Comparison of ENCODE assay signal across 8 cellular contexts in the genomic region with DNA sequence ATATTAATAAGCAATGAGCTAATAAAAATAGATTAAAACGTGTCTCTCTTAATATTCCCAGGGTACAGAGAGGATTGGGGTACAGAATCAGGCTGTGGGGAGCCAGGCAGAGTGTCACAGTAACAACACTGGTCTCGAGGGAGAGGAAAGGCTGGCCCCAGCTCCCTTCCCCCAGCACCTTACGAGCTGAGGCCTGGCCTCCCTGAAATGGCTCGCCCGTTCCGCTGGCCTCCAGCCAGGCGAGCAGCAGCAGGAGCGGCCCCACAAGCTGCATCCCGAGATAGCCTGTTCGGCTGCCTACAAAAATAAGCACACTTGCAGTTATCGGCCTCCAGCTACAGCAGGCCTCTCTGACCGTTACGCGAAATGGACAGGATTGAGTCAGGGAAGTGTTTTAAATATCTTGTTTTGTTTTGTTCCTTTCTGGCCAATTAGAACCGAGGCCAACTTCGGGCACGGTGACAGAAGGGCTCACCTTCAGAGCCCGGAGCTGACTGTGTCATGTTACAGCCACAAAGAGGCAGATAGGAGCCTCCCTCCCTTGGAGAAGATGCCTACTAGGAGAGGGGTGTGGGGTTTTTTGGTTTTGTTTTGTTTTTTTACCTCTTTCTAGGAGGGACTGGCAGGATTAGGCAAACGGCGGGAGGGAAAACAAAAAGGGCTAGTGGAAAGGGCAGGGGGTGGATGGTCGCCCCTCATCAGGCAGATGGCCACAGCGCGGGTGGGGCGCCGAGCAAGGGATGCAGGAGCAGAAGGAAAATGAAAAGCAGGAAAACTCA. TPM values are rescaled to one million over a fixed set of nuclear protein-coding genes. Genes with fewer than 3 reads are reported as not detected.
DNase-seq lines count a peak whose midpoint lies in the region; ATAC-seq and TF ChIP-seq lines count a peak whose summit lies in the region.

No MANE protein-coding gene starts in this region.

- H3K4me1 ChIP-seq in HCT116 (ENCODE audit: control insufficient read depth in 1 of 2, insufficient read depth in 2 of 2, low read length in 2 of 2), result peaks cover 63 to 67% of the 10 kb centered on the region in 2 experiments
- H3K4me1 ChIP-seq in breast epithelium, result peaks cover 31 to 49% of the 10 kb centered on the region in 2 donors
- peaks cover 0 to 71% (median 60%) of the 10 kb centered on the region in 4 donors for H3K4me1 ChIP-seq in sigmoid colon

- ATAC-seq in HCT116 (peak; percentile 55), GM19023 (IDR thresholded peaks at IDR 0.05; ENCODE audit: unreplicated experiment) (no peak)

- peak; percentile 81 for DNase-seq in Ammon's horn (ENCODE audit: low spot score)
- DNase-seq in HCT116 (ENCODE audit: low read depth, low spot score), result peak; percentile 60
- DNase-seq in NCI-H748 treated with DMSO at 0.1 percent for 48 hours (lab: John Stamatoyannopoulos, UW), result peak; percentile 75
- peak; percentile 90 to 94 for DNase-seq in breast epithelium (ENCODE audit: low spot score in 2 of 2)
- DNase-seq in inferior parietal cortex (ENCODE audit: extremely low spot score), result peak; percentile 84
- DNase-seq in sigmoid colon, result peak; percentile 96
- DNase-seq in stimulated activated CD4-positive, alpha-beta T cell treated with anti-CD3 and anti-CD28 coated beads, Interleukin-4, amount 100 ng/mL, for 1 hour, result no peak

- POLR2A ChIA-PET in HCT116 (lab: Charles Lee), result interaction anchor here (0.8 to 6.1 kb wide), 9 partner anchors 8 to 44 kb away, joined by 3 to 65 read pairs (median 4); no protein-coding TSS in a partner anchor

- H4K20me1 ChIP-seq in HCT116 (ENCODE audit: insufficient read depth), result no peaks in the 10 kb centered on the region

- CTCF ChIA-PET in HCT116 (lab: Charles Lee), result interaction anchor here (1.3 kb wide), 1 partner anchor 23 kb away, joined by 9 read pairs; no protein-coding TSS in a partner anchor

- TF ChIP-seq POLR2A in HCT116 (IDR thresholded peaks at IDR 0.05; ENCODE audit: borderline replicate concordance, extremely low read depth, insufficient read depth, insufficient read length), result peak; percentile 74
- peak; percentile 59 for TF ChIP-seq POLR2A in breast epithelium (IDR thresholded peaks at IDR 0.05)
- TF ChIP-seq POLR2A in sigmoid colon (IDR thresholded peaks at IDR 0.05), result peak in 1 of 2 donors; percentile 14

- H3K36me3 ChIP-seq in HCT116 (ENCODE audit: control insufficient read depth in 1 of 2, insufficient read depth in 2 of 2, low read length in 2 of 2), result no peaks in the 10 kb centered on the region
- no peaks in the 10 kb centered on the region for H3K36me3 ChIP-seq in breast epithelium
- H3K36me3 ChIP-seq in sigmoid colon, result no peaks in the 10 kb centered on the region

- TF ChIP-seq RAD21 in HCT116 (IDR thresholded peaks at IDR 0.05; ENCODE audit: low read depth), result peak; percentile 9; the same call in 1 of the 2 replicates

- H3K27ac ChIP-seq in HCT116 (ENCODE audit: low read depth, low read length) (peak overlapping the region; percentile 98), breast epithelium (peak overlapping the region; percentile 99 to 100), sigmoid colon (peak overlapping the region; percentile 99 to 100 (median 99))

- H3K79me2 ChIP-seq in HCT116 (ENCODE audit: insufficient read depth, low read length), result peaks cover 7% of the 10 kb centered on the region

- H3K27me3 ChIP-seq in HCT116 (ENCODE audit: insufficient read depth, low read length), result no peaks in the 10 kb centered on the region
- no peaks in the 10 kb centered on the region for H3K27me3 ChIP-seq in breast epithelium
- no peaks in the 10 kb centered on the region for H3K27me3 ChIP-seq in sigmoid colon

- BruUV-seq in HCT116 (replicated peaks; lab: Mats Ljungman, UMichigan), result TSS peak; percentile 39

- H3K9ac ChIP-seq in HCT116 (ENCODE audit: low read length), result peak overlapping the region; percentile 84

- intact Hi-C loops in HCT116 (cut with micrococcal nuclease), result loop anchor here (2.0 kb wide), 1 partner anchor 42 kb away; no protein-coding TSS in a partner anchor
- intact Hi-C loops in breast epithelium (cut with DNase I; ENCODE audit: low total_unique reads), result no loop called here
- intact Hi-C loops in sigmoid colon (cut with DNase I), result no loop called here

- peak overlapping the region; percentile 89 for H3K4me2 ChIP-seq in HCT116 (ENCODE audit: low read length)

- 18 to 29% methylated on average over 25 of the region's 25 CpGs for WGBS in sigmoid colon, 2 donors

- H3K9me3 ChIP-seq in HCT116 (ENCODE audit: control insufficient read depth in 1 of 2, insufficient read depth in 1 of 2, low read depth in 1 of 2, low read length in 2 of 2), result no peaks in the 10 kb centered on the region
- no peaks in the 10 kb centered on the region for H3K9me3 ChIP-seq in breast epithelium
- H3K9me3 ChIP-seq in sigmoid colon, result no peaks in the 10 kb centered on the region

- no peaks in the 10 kb centered on the region for H3K9me2 ChIP-seq in HCT116 (ENCODE audit: insufficient read depth)

- TF ChIP-seq EP300 in sigmoid colon (IDR thresholded peaks at IDR 0.05), result peak in 2 of 4 donors; percentile 50 to 55

- RAD21 ChIA-PET in HCT116 (lab: Charles Lee; ENCODE audit: low non-redundant PET in 1 of 2, low total read pairs in 2 of 2, uncharacterized antibody in 2 of 2, unreplicated experiment in 2 of 2), result interaction anchor here (0.8 to 1.8 kb wide), 3 partner anchors 23 to 87 kb away, joined by 3 to 4 read pairs (median 4); no protein-coding TSS in a partner anchor

- H3K4me3 ChIP-seq in HCT116 (replicated peaks in 1 of 2; ENCODE audit: low read depth in 1 of 2, low read length in 2 of 2) (peak overlapping the region; percentile 36 to 54), breast epithelium (peak overlapping the region in 2 of 3 donors; percentile 33 to 62), sigmoid colon (peak overlapping the region in 3 of 4 donors; percentile 1 to 13 (median 9))

- no peak for TF ChIP-seq CTCF in HCT116 (IDR thresholded peaks at IDR 0.05 in 2 of 3, conservative IDR thresholded peaks at IDR 0.05 in 1 of 3; ENCODE audit: borderline replicate concordance in 1 of 3, insufficient read depth in 1 of 3, low read depth in 2 of 3, low read length in 2 of 3)
- TF ChIP-seq CTCF in breast epithelium (IDR thresholded peaks at IDR 0.05), result no peak
- no peak for TF ChIP-seq CTCF in sigmoid colon (IDR thresholded peaks at IDR 0.05)

- H2AFZ ChIP-seq in HCT116 (ENCODE audit: low read depth, low read length, poor library complexity, severe bottlenecking), result peak overlapping the region; percentile 84

TF ChIP-seq in HCT116, 20 proteins besides CTCF, POLR2A, EP300 and RAD21:
- TF ChIP-seq ZFX (IDR thresholded peaks at IDR 0.05) (peak; percentile 72; the same call in 1 of the 2 replicates), SIN3A (IDR thresholded peaks at IDR 0.05; ENCODE audit: low read depth) (no peak; the same call in 1 of the 2 replicates), TCF7L2 (IDR thresholded peaks at IDR 0.05; ENCODE audit: borderline replicate concordance, extremely low read depth, insufficient read depth, insufficient read length) (peak; percentile 7), POLR2AphosphoS5 (IDR thresholded peaks at IDR 0.05; ENCODE audit: low read depth, low read length) (peak; percentile 67; the same call in 1 of the 2 replicates), SP1 (IDR thresholded peaks at IDR 0.05; ENCODE audit: low read depth) (peak; percentile 41; the same call in 1 of the 2 replicates), JUND (IDR thresholded peaks at IDR 0.05) (no peak), SRF (IDR thresholded peaks at IDR 0.05; ENCODE audit: low read depth) (no peak)
- TF ChIP-seq, protein P1, sequence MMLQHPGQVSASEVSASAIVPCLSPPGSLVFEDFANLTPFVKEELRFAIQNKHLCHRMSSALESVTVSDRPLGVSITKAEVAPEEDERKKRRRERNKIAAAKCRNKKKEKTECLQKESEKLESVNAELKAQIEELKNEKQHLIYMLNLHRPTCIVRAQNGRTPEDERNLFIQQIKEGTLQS (IDR thresholded peaks at IDR 0.05), result no peak
TF ChIP-seq in HCT116: peak in this region for 4.

RNA-seq across cellular contexts. Expression of a gene that starts 4.2 kb away (rescaled TPM):
- total RNA-seq in HCT116 (2021; ENCODE audit: unreplicated experiment) (29.0 TPM), breast epithelium (10 to 100 TPM; 40.6 to 47.7 (median 41.4) TPM), sigmoid colon (10 to 100 TPM; 24.8 to 46.0 (median 29.3) TPM)
- 16.1 and 18.2 TPM in 2 replicates for polyA plus RNA-seq in HCT116 (2012)
- polyA plus RNA-seq in sigmoid colon, result 10 to 100 TPM in 2 of 3 donors, 1 to 10 TPM in 1; 7.8 to 23.2 (median 11.3) TPM
